In the genomic region with DNA sequence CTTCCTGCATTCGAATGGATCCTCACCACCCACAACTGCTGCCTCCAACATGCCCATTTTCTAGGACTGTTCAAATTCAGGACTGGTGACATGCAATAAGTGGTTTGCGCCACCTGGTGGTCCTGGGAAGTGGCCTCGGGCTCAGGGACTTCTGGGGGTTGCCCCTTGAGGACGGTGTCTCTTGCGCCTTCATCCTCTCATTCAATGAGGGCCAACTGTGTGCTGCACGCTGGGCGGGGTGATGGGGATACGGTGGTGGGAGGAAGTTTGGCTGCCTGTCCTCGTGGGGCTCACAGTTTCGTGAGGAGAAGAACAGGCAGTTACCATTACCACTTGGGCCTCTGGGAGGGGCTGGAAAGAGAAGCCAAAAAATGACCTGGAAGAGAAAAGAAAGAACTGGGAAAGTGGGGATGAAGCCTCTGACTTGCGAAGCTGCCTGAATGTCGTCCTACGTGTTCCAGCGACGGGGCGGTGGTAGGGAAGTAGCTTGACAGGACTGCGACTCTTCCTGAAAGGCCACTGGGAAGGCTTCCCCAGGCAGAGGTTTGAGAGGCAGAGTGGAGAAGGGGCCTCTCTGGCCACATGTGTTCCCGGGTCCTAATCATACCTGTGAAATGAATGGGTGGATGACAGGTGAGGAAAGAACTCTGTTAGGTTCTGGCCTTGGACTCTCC, we compare ENCODE assay signal across 8 cellular contexts. TPM values are rescaled to one million over a fixed set of nuclear protein-coding genes. Genes with fewer than 3 reads are reported as not detected.
DNase-seq lines count a peak whose midpoint lies in the region; ATAC-seq and TF ChIP-seq lines count a peak whose summit lies in the region.

No MANE protein-coding gene starts in this region.

- no peak for TF ChIP-seq POLR2A in right lobe of liver (IDR thresholded peaks at IDR 0.05)

- TF ChIP-seq CTCF in chondrocyte (IDR thresholded peaks at IDR 0.05): peak; percentile 90
- peak; percentile 52 to 66 (median 61) for TF ChIP-seq CTCF in right lobe of liver (IDR thresholded peaks at IDR 0.05)

- H3K4me1 Mint-ChIP-seq in CD8-positive, alpha-beta memory T cell: peaks cover 10 to 20% (median 18%) of the 10 kb centered on the region in 3 donors
- H3K4me1 Mint-ChIP-seq in chondrocyte (ENCODE audit: low read depth): peaks cover 6% of the 10 kb centered on the region

- H3K27me3 Mint-ChIP-seq in CD8-positive, alpha-beta memory T cell: peaks cover 15 to 23% of the 10 kb centered on the region in 2 donors
- H3K27me3 Mint-ChIP-seq in chondrocyte (ENCODE audit: low read depth): peaks cover 13% of the 10 kb centered on the region

- no peak overlapping the region for H3K27ac ChIP-seq in CD8-positive, alpha-beta memory T cell (ENCODE audit: low read depth, low read length)
- H3K27ac ChIP-seq in right lobe of liver: no peak overlapping the region

- intact Hi-C loops in right lobe of liver (cut with DNase I): no loop called here

- H3K36me3 ChIP-seq in CD8-positive, alpha-beta memory T cell (ENCODE audit: insufficient read depth, low read length): no peaks in the 10 kb centered on the region
- no peaks in the 10 kb centered on the region for H3K36me3 ChIP-seq in right lobe of liver

- POLR2A ChIA-PET in CD8-positive, alpha-beta memory T cell (lab: Charles Lee): no interaction called here

- ATAC-seq in right lobe of liver: peak; percentile 26 to 60 (median 42)

- H3K36me3 Mint-ChIP-seq in CD8-positive, alpha-beta memory T cell: no peaks in the 10 kb centered on the region
- no peaks in the 10 kb centered on the region for H3K36me3 Mint-ChIP-seq in chondrocyte (ENCODE audit: low read depth)

- DNase-seq in CD8-positive, alpha-beta memory T cell: peak; percentile 53 to 81 (median 62)
- DNase-seq in H4 (ENCODE audit: low spot score): peak; percentile 69
- DNase-seq in NCI-H2196 treated with DMSO at 0.1 percent for 48 hours (lab: John Stamatoyannopoulos, UW; ENCODE audit: unreplicated experiment): peak; percentile 46
- DNase-seq in activated CD4-positive, alpha-beta T cell treated with anti-CD3 and anti-CD28 coated beads for 4 hours: peak; percentile 70 to 71
- DNase-seq in chondrocyte (ENCODE audit: low spot score): peak; percentile 78
- DNase-seq in right lobe of liver: peak; percentile 67 to 69 (median 68)
- peak; percentile 54 to 61 (median 60) for DNase-seq in stimulated activated CD4-positive, alpha-beta T cell treated with anti-CD3 and anti-CD28 coated beads, TNF-alpha, amount 100 ng/mL, for 48 hours (ENCODE audit: low read depth in 3 of 3)
- DNase-seq in cortex of kidney (lab: John Stamatoyannopoulos, UW): no peak

- no peaks in the 10 kb centered on the region for H3K9me3 Mint-ChIP-seq in CD8-positive, alpha-beta memory T cell
- H3K9me3 Mint-ChIP-seq in chondrocyte (ENCODE audit: low read depth): no peaks in the 10 kb centered on the region

- H3K27me3 ChIP-seq in CD8-positive, alpha-beta memory T cell (ENCODE audit: insufficient read depth, low read length, poor library complexity, severe bottlenecking): peaks cover 10% of the 10 kb centered on the region
- no peaks in the 10 kb centered on the region for H3K27me3 ChIP-seq in right lobe of liver

- peak overlapping the region in 1 of 7 donors; percentile 70 for H3K4me3 Mint-ChIP-seq in CD8-positive, alpha-beta memory T cell
- no peak overlapping the region for H3K4me3 Mint-ChIP-seq in chondrocyte (ENCODE audit: unreplicated experiment)

- H3K4me3 ChIP-seq in CD8-positive, alpha-beta memory T cell (ENCODE audit: low read length): no peak overlapping the region
- no peak overlapping the region for H3K4me3 ChIP-seq in right lobe of liver

- peak overlapping the region in 3 of 8 donors; percentile 25 to 76 (median 64) for H3K27ac Mint-ChIP-seq in CD8-positive, alpha-beta memory T cell
- no peak overlapping the region for H3K27ac Mint-ChIP-seq in chondrocyte (ENCODE audit: unreplicated experiment)

- CTCF ChIA-PET in CD8-positive, alpha-beta memory T cell (lab: Charles Lee): interaction anchor here (0.8 to 4.8 kb wide), 5 partner anchors 15 to 79 kb away, joined by 3 to 23 read pairs (median 3); no protein-coding TSS in a partner anchor

- no peaks in the 10 kb centered on the region for H3K4me1 ChIP-seq in CD8-positive, alpha-beta memory T cell (ENCODE audit: insufficient read depth, low read length)
- peaks cover 0 to 5% (median 0%) of the 10 kb centered on the region in 4 donors for H3K4me1 ChIP-seq in right lobe of liver

- WGBS in right lobe of liver (ENCODE audit: insufficient coverage, low coverage, low lambda C conversion rate, missing lambda C conversion rate): 34% methylated on average over 15 of the region's 18 CpGs

- H3K9me3 ChIP-seq in CD8-positive, alpha-beta memory T cell (ENCODE audit: low read length): no peaks in the 10 kb centered on the region
- no peaks in the 10 kb centered on the region for H3K9me3 ChIP-seq in right lobe of liver

RNA-seq across cellular contexts. Expression of a gene that starts 49.0 kb away (rescaled TPM):
- total RNA-seq in CD8-positive, alpha-beta memory T cell: not detected
- polyA plus RNA-seq in CD8-positive, alpha-beta memory T cell: 0.12 TPM
- 0.04 TPM in 1 of 2 replicates, not detected in the other for total RNA-seq in H4 (2014; rRNA removed; shearing (Covaris generic))
- total RNA-seq in chondrocyte (0.47 to 1.5 TPM (median 0.82 TPM) in 3 replicates), right lobe of liver (under 1 TPM in 3 of 6 experiments, not detected in 3; 0.04 to 0.07 (median 0.07) TPM)
